Comparison of ENCODE assay signal across 7 cellular contexts in genomic region chr22:41237707-41238569, GRCh38. TPM values are rescaled to one million over a fixed set of nuclear protein-coding genes. Genes with fewer than 3 reads are reported as not detected.
DNase-seq lines count a peak whose midpoint lies in the region; ATAC-seq and TF ChIP-seq lines count a peak whose summit lies in the region.

No MANE protein-coding gene starts in this region.

- H3K9me3 Mint-ChIP-seq in glutamatergic neuron (ENCODE audit: unreplicated experiment) = no peaks in the 10 kb centered on the region

- H3K36me3 ChIP-seq in ovary (no peaks in the 10 kb centered on the region), thymus (ENCODE audit: control insufficient read depth, insufficient read depth) (no peaks in the 10 kb centered on the region)

- H3K36me3 Mint-ChIP-seq in glutamatergic neuron (ENCODE audit: unreplicated experiment) = no peaks in the 10 kb centered on the region

- H3K9me3 ChIP-seq in ovary (no peaks in the 10 kb centered on the region), thymus (ENCODE audit: control insufficient read depth) (no peaks in the 10 kb centered on the region)

- no peak overlapping the region for H3K27ac ChIP-seq in ovary
- peak overlapping the region; percentile 36 for H3K27ac ChIP-seq in thymus (ENCODE audit: low read depth)

- TF ChIP-seq POLR2A in GM18505 (IDR thresholded peaks at IDR 0.05; ENCODE audit: borderline replicate concordance, extremely low read depth, insufficient read depth, insufficient read length) = peak; percentile 7
- no peak for TF ChIP-seq POLR2A in ovary (IDR thresholded peaks at IDR 0.05)

- H3K27me3 ChIP-seq in ovary = no peaks in the 10 kb centered on the region
- H3K27me3 ChIP-seq in thymus (ENCODE audit: control insufficient read depth, insufficient read depth) = no peaks in the 10 kb centered on the region

- H3K4me1 ChIP-seq in ovary (ENCODE audit: insufficient read depth) = peaks cover 8% of the 10 kb centered on the region
- H3K4me1 ChIP-seq in thymus (ENCODE audit: control insufficient read depth, insufficient read depth, low read length) = peaks cover 5% of the 10 kb centered on the region

- H3K4me3 Mint-ChIP-seq in glutamatergic neuron (ENCODE audit: unreplicated experiment) = no peak overlapping the region

- peak; percentile 19 for TF ChIP-seq CTCF in glutamatergic neuron (IDR thresholded peaks at IDR 0.05; ENCODE audit: partially characterized antibody, unreplicated experiment)
- TF ChIP-seq CTCF in ovary (IDR thresholded peaks at IDR 0.05) = peak in 2 of 3 donors; percentile 35 to 44

- TF ChIP-seq EP300 in ovary (IDR thresholded peaks at IDR 0.05) = no peak

- ATAC-seq in GM18505 (IDR thresholded peaks at IDR 0.05; ENCODE audit: unreplicated experiment) (no peak), HG03103 (IDR thresholded peaks at IDR 0.05; ENCODE audit: low read depth, unreplicated experiment) (peak; percentile 63)

- H3K4me3 ChIP-seq in ovary (peak overlapping the region; percentile 33), thymus (ENCODE audit: low read length) (peak overlapping the region; percentile 59)

- WGBS in ovary, 3 donors = 11 to 19% (median 16%) methylated on average over 44 to 97 of the region's 97 CpGs
- WGBS in thymus = 24% methylated on average over 97 of the region's 97 CpGs

- DNase-seq in OCI-M1 (lab: John Stamatoyannopoulos, UW) = peak; percentile 45
- DNase-seq in activated gamma-delta T cell (lab: John Stamatoyannopoulos, UW) = peak; percentile 61
- DNase-seq in glutamatergic neuron = peak; percentile 66
- peak; percentile 53 to 72 (median 60) for DNase-seq in ovary

- H3K27me3 Mint-ChIP-seq in glutamatergic neuron (ENCODE audit: unreplicated experiment) = peaks cover 7% of the 10 kb centered on the region

- H3K27ac Mint-ChIP-seq in glutamatergic neuron (ENCODE audit: unreplicated experiment) = no peak overlapping the region

- intact Hi-C loops in ovary (cut with DNase I) = no loop called here

- H3K4me1 Mint-ChIP-seq in glutamatergic neuron (ENCODE audit: low read depth, unreplicated experiment) = no peaks in the 10 kb centered on the region

RNA-seq across cellular contexts. Expression of gene CHADL, which starts 2.8 kb away (rescaled TPM):
- 0.27 TPM for total RNA-seq in glutamatergic neuron (ENCODE audit: unreplicated experiment)
- total RNA-seq in ovary = 1 to 10 TPM; 1.7 to 6.2 (median 2.6) TPM
- 1 to 10 TPM in 1 of 2 donors, under 1 TPM in 1; 0.08 to 4.4 TPM for polyA plus RNA-seq in ovary
- polyA plus RNA-seq in thymus = 3.4 TPM

RNA-seq across cellular contexts. Expression of gene L3MBTL2, which starts 32.8 kb away (rescaled TPM):
- total RNA-seq in glutamatergic neuron (ENCODE audit: unreplicated experiment) = 20.9 TPM
- total RNA-seq in ovary = 10 to 100 TPM in 6 of 7 donors, 1 to 10 TPM in 1; 8.9 to 32.1 (median 25.6) TPM
- polyA plus RNA-seq in ovary = 10 to 100 TPM; 14.8 to 20.7 TPM
- 16.0 TPM for polyA plus RNA-seq in thymus

RNA-seq across cellular contexts. Expression of gene RANGAP1, which starts 48.0 kb away (rescaled TPM):
- total RNA-seq in glutamatergic neuron (ENCODE audit: unreplicated experiment) (80.8 TPM), ovary (10 to 100 TPM; 17.2 to 37.9 (median 33.7) TPM)
- polyA plus RNA-seq in ovary (10 to 100 TPM; 27.4 to 31.5 TPM), thymus (63.6 TPM)
